Comparison of ENCODE assay signal across 19 cellular contexts in genomic region chr5:112346411-112347044, GRCh38.
DNase-seq lines count a peak whose midpoint lies in the region; ATAC-seq lines count a peak whose summit lies in the region.
"Had no signal": no experiment of that assay in that cellular context is flagged by ENCODE, and none has a peak within 500 bp of the region (broad histone marks: within the 10 kb centered on the region; RNA-seq: fewer than 3 reads in every experiment).

No MANE protein-coding gene starts in this region.

- H3K9ac ChIP-seq in BLaER1: no peak overlapping the region

- no peaks in the 10 kb centered on the region for H3K9me3 ChIP-seq in BLaER1
- H3K9me3 ChIP-seq: pancreas had no signal

- peak; percentile 65 for ATAC-seq in GM19351 (IDR thresholded peaks at IDR 0.05; ENCODE audit: unreplicated experiment)
- ATAC-seq in HG02610 (IDR thresholded peaks at IDR 0.05; ENCODE audit: unreplicated experiment): peak; percentile 53
- peak; percentile 62 for ATAC-seq in HG03378 (IDR thresholded peaks at IDR 0.05; ENCODE audit: unreplicated experiment)
- ATAC-seq: foreskin keratinocyte, pancreas had no signal

- no peak overlapping the region for H3K4me3 ChIP-seq in BLaER1
- H3K4me3 ChIP-seq: pancreas had no signal

- no peaks in the 10 kb centered on the region for H3K27me3 ChIP-seq in BLaER1
- H3K27me3 ChIP-seq: foreskin keratinocyte, pancreas had no signal

- H4K20me1 ChIP-seq in BLaER1: no peaks in the 10 kb centered on the region

- peaks cover 11% of the 10 kb centered on the region; the same call in 1 of the 2 replicates for H3K4me1 ChIP-seq in BLaER1
- H3K4me1 ChIP-seq: foreskin keratinocyte, pancreas had no signal

- 0 out of 2 replicates have a peak overlapping the region, but pooled peaks have one; percentile 15 for H3K4me2 ChIP-seq in BLaER1

- DNase-seq in SW480 (ENCODE audit: low spot score) (no peak), LoVo (ENCODE audit: low spot score) (no peak), superior temporal gyrus (ENCODE audit: extremely low spot score) (no peak), NCI-H1694 (lab: John Stamatoyannopoulos, UW) (no peak)
- DNase-seq: 8988T; activated CD4-positive, alpha-beta memory T cell treated with anti-CD3 and anti-CD28 coated beads for 36 hours; activated effector memory CD4-positive, alpha-beta T cell treated with Interleukin-2 at 50 U/mL for 16 hours; CD8-positive, alpha-beta memory T cell; effector CD8-positive, alpha-beta T cell; foreskin keratinocyte; midbrain; NCI-H1436 treated with DMSO at 0.1 percent for 48 hours; NCI-H69; pancreas; RPMI8226 had no signal

- H3K27ac ChIP-seq in BLaER1: no peak overlapping the region
- H3K27ac ChIP-seq: foreskin keratinocyte, pancreas had no signal

- no peaks in the 10 kb centered on the region for H3K36me3 ChIP-seq in BLaER1
- H3K36me3 ChIP-seq: pancreas had no signal
